In the genomic region with DNA sequence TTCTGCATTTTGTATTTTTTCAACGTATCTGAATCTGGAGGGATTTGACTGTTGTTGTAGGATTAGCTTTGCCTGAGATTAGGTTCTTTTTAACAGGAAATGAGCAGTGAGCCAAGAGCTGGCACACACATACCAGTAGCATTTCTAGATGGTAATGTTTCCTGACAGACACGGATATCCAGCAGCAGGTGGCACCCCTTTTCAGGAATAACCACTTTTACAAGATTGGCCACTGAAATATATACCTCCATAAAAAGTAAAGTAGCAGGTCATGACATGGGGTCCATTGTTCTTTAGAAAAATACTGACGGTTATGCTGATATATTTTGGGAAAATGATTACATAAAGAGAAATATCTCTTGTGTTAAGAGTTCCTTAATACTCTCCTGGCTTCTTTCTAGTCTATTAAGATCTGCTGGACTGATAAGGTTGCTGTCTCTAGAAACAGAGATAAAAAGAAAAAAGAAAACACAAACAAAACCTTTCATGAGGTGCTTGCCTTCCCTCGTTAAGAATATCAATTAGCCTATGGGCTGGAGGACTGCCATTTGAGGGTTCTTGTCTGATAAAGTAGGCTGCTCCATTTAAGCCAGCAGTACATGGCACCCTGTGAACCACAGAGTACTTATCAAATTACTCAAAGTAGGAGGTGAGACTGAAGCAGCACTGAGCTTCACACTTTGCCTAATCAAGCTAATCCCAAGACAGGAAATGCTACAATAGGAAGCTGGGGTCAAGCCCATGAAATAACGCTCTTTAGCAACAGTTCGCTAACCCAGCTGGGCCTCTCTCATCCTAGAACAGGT, we compare ENCODE assay signal across 1 cellular context.
TF ChIP-seq lines count a peak whose summit lies in the region.

No MANE protein-coding gene starts in this region.

TF ChIP-seq in HEK293, 187 proteins besides CTCF, POLR2A, EP300 and RAD21 (continued from another document and continues in another):
- TF ChIP-seq KLF16 (tag by site-specific recombination; IDR thresholded peaks at IDR 0.05) = no peak
- TF ChIP-seq, protein P1, sequence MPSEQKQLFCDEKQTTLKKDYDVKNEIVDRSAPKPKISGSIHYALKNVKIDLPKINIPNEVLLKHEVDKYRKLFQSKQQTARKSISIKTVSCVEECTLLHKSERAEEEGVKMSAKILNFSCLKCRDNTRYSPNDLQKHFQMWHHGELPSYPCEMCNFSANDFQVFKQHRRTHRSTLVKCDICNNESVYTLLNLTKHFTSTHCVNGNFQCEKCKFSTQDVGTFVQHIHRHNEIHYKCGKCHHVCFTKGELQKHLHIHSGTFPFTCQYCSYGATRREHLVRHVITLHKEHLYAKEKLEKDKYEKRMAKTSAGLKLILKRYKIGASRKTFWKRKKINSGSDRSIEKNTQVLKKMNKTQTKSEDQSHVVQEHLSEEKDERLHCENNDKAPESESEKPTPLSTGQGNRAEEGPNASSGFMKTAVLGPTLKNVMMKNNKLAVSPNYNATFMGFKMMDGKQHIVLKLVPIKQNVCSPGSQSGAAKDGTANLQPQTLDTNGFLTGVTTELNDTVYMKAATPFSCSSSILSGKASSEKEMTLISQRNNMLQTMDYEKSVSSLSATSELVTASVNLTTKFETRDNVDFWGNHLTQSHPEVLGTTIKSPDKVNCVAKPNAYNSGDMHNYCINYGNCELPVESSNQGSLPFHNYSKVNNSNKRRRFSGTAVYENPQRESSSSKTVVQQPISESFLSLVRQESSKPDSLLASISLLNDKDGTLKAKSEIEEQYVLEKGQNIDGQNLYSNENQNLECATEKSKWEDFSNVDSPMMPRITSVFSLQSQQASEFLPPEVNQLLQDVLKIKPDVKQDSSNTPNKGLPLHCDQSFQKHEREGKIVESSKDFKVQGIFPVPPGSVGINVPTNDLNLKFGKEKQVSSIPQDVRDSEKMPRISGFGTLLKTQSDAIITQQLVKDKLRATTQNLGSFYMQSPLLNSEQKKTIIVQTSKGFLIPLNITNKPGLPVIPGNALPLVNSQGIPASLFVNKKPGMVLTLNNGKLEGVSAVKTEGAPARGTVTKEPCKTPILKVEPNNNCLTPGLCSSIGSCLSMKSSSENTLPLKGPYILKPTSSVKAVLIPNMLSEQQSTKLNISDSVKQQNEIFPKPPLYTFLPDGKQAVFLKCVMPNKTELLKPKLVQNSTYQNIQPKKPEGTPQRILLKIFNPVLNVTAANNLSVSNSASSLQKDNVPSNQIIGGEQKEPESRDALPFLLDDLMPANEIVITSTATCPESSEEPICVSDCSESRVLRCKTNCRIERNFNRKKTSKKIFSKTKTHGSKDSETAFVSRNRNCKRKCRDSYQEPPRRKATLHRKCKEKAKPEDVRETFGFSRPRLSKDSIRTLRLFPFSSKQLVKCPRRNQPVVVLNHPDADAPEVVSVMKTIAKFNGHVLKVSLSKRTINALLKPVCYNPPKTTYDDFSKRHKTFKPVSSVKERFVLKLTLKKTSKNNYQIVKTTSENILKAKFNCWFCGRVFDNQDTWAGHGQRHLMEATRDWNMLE (tag by site-specific recombination; conservative IDR thresholded peaks at IDR 0.05; ENCODE audit: low read depth) = no peak
- TF ChIP-seq, protein P2, sequence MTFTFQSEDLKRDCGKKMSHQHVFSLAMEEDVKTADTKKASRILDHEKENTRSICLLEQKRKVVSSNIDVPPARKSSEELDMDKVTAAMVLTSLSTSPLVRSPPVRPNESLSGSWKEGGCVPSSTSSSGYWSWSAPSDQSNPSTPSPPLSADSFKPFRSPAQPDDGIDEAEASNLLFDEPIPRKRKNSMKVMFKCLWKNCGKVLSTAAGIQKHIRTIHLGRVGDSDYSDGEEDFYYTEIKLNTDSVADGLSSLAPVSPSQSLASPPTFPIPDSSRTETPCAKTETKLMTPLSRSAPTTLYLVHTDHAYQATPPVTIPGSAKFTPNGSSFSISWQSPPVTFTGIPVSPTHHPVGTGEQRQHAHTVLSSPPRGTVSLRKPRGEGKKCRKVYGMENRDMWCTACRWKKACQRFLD (tag by site-specific recombination; IDR thresholded peaks at IDR 0.05) = no peak
- no peak for TF ChIP-seq KLF1 (tag by site-specific recombination; IDR thresholded peaks at IDR 0.05)
- peak; percentile 79 for TF ChIP-seq OSR2 (tag by site-specific recombination; IDR thresholded peaks at IDR 0.05)
- TF ChIP-seq ZNF747 (tag by site-specific recombination; IDR thresholded peaks at IDR 0.05) = no peak
- TF ChIP-seq ZNF560 (tag by site-specific recombination; IDR thresholded peaks at IDR 0.05; ENCODE audit: borderline replicate concordance) = no peak
- TF ChIP-seq, protein P3, sequence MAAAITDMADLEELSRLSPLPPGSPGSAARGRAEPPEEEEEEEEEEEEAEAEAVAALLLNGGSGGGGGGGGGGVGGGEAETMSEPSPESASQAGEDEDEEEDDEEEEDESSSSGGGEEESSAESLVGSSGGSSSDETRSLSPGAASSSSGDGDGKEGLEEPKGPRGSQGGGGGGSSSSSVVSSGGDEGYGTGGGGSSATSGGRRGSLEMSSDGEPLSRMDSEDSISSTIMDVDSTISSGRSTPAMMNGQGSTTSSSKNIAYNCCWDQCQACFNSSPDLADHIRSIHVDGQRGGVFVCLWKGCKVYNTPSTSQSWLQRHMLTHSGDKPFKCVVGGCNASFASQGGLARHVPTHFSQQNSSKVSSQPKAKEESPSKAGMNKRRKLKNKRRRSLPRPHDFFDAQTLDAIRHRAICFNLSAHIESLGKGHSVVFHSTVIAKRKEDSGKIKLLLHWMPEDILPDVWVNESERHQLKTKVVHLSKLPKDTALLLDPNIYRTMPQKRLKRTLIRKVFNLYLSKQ (tag by site-specific recombination; IDR thresholded peaks at IDR 0.05; ENCODE audit: borderline replicate concordance) = no peak
- TF ChIP-seq, protein P4, sequence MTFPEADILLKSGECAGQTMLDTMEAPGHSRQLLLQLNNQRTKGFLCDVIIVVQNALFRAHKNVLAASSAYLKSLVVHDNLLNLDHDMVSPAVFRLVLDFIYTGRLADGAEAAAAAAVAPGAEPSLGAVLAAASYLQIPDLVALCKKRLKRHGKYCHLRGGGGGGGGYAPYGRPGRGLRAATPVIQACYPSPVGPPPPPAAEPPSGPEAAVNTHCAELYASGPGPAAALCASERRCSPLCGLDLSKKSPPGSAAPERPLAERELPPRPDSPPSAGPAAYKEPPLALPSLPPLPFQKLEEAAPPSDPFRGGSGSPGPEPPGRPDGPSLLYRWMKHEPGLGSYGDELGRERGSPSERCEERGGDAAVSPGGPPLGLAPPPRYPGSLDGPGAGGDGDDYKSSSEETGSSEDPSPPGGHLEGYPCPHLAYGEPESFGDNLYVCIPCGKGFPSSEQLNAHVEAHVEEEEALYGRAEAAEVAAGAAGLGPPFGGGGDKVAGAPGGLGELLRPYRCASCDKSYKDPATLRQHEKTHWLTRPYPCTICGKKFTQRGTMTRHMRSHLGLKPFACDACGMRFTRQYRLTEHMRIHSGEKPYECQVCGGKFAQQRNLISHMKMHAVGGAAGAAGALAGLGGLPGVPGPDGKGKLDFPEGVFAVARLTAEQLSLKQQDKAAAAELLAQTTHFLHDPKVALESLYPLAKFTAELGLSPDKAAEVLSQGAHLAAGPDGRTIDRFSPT (tag by site-specific recombination; IDR thresholded peaks at IDR 0.05) = no peak
- peak; percentile 76; the same call in 1 of the 2 replicates for TF ChIP-seq SCRT1 (tag by site-specific recombination; IDR thresholded peaks at IDR 0.05; ENCODE audit: borderline replicate concordance)
- TF ChIP-seq, protein P5, sequence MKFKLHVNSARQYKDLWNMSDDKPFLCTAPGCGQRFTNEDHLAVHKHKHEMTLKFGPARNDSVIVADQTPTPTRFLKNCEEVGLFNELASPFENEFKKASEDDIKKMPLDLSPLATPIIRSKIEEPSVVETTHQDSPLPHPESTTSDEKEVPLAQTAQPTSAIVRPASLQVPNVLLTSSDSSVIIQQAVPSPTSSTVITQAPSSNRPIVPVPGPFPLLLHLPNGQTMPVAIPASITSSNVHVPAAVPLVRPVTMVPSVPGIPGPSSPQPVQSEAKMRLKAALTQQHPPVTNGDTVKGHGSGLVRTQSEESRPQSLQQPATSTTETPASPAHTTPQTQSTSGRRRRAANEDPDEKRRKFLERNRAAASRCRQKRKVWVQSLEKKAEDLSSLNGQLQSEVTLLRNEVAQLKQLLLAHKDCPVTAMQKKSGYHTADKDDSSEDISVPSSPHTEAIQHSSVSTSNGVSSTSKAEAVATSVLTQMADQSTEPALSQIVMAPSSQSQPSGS (tag by site-specific recombination; IDR thresholded peaks at IDR 0.05; ENCODE audit: low read depth) = no peak
- no peak for TF ChIP-seq ZNF324 (tag by site-specific recombination; IDR thresholded peaks at IDR 0.05)
- TF ChIP-seq ZFP3 (tag by site-specific recombination; IDR thresholded peaks at IDR 0.05; ENCODE audit: low read depth) = no peak
- TF ChIP-seq ZNF274 (IDR thresholded peaks at IDR 0.05; ENCODE audit: low read length) = no peak
- TF ChIP-seq ZNF274 (tag by site-specific recombination; IDR thresholded peaks at IDR 0.05; ENCODE audit: borderline replicate concordance) = no peak
- TF ChIP-seq ZNF76 (tag by site-specific recombination; IDR thresholded peaks at IDR 0.05; ENCODE audit: borderline replicate concordance, low read depth) = no peak
- TF ChIP-seq, protein P6, sequence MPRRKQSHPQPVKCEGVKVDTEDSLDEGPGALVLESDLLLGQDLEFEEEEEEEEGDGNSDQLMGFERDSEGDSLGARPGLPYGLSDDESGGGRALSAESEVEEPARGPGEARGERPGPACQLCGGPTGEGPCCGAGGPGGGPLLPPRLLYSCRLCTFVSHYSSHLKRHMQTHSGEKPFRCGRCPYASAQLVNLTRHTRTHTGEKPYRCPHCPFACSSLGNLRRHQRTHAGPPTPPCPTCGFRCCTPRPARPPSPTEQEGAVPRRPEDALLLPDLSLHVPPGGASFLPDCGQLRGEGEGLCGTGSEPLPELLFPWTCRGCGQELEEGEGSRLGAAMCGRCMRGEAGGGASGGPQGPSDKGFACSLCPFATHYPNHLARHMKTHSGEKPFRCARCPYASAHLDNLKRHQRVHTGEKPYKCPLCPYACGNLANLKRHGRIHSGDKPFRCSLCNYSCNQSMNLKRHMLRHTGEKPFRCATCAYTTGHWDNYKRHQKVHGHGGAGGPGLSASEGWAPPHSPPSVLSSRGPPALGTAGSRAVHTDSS (tag by site-specific recombination; IDR thresholded peaks at IDR 0.05) = no peak
- TF ChIP-seq RBAK (tag by site-specific recombination; IDR thresholded peaks at IDR 0.05) = no peak
- no peak for TF ChIP-seq ZNF16 (tag by site-specific recombination; IDR thresholded peaks at IDR 0.05; ENCODE audit: low read depth)
- TF ChIP-seq ZNF416 (tag by site-specific recombination; IDR thresholded peaks at IDR 0.05) = no peak
- no peak for TF ChIP-seq ZBTB21 (tag by site-specific recombination; IDR thresholded peaks at IDR 0.05)
- TF ChIP-seq, protein P7, sequence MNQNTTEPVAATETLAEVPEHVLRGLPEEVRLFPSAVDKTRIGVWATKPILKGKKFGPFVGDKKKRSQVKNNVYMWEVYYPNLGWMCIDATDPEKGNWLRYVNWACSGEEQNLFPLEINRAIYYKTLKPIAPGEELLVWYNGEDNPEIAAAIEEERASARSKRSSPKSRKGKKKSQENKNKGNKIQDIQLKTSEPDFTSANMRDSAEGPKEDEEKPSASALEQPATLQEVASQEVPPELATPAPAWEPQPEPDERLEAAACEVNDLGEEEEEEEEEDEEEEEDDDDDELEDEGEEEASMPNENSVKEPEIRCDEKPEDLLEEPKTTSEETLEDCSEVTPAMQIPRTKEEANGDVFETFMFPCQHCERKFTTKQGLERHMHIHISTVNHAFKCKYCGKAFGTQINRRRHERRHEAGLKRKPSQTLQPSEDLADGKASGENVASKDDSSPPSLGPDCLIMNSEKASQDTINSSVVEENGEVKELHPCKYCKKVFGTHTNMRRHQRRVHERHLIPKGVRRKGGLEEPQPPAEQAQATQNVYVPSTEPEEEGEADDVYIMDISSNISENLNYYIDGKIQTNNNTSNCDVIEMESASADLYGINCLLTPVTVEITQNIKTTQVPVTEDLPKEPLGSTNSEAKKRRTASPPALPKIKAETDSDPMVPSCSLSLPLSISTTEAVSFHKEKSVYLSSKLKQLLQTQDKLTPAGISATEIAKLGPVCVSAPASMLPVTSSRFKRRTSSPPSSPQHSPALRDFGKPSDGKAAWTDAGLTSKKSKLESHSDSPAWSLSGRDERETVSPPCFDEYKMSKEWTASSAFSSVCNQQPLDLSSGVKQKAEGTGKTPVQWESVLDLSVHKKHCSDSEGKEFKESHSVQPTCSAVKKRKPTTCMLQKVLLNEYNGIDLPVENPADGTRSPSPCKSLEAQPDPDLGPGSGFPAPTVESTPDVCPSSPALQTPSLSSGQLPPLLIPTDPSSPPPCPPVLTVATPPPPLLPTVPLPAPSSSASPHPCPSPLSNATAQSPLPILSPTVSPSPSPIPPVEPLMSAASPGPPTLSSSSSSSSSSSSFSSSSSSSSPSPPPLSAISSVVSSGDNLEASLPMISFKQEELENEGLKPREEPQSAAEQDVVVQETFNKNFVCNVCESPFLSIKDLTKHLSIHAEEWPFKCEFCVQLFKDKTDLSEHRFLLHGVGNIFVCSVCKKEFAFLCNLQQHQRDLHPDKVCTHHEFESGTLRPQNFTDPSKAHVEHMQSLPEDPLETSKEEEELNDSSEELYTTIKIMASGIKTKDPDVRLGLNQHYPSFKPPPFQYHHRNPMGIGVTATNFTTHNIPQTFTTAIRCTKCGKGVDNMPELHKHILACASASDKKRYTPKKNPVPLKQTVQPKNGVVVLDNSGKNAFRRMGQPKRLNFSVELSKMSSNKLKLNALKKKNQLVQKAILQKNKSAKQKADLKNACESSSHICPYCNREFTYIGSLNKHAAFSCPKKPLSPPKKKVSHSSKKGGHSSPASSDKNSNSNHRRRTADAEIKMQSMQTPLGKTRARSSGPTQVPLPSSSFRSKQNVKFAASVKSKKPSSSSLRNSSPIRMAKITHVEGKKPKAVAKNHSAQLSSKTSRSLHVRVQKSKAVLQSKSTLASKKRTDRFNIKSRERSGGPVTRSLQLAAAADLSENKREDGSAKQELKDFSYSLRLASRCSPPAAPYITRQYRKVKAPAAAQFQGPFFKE (tag by site-specific recombination; IDR thresholded peaks at IDR 0.05; ENCODE audit: borderline replicate concordance) = no peak
- TF ChIP-seq GLIS1 (tag by site-specific recombination; IDR thresholded peaks at IDR 0.05) = no peak
- TF ChIP-seq, protein P8, sequence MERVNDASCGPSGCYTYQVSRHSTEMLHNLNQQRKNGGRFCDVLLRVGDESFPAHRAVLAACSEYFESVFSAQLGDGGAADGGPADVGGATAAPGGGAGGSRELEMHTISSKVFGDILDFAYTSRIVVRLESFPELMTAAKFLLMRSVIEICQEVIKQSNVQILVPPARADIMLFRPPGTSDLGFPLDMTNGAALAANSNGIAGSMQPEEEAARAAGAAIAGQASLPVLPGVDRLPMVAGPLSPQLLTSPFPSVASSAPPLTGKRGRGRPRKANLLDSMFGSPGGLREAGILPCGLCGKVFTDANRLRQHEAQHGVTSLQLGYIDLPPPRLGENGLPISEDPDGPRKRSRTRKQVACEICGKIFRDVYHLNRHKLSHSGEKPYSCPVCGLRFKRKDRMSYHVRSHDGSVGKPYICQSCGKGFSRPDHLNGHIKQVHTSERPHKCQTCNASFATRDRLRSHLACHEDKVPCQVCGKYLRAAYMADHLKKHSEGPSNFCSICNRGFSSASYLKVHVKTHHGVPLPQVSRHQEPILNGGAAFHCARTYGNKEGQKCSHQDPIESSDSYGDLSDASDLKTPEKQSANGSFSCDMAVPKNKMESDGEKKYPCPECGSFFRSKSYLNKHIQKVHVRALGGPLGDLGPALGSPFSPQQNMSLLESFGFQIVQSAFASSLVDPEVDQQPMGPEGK (tag by site-specific recombination; IDR thresholded peaks at IDR 0.05) = no peak
- TF ChIP-seq, protein P9, sequence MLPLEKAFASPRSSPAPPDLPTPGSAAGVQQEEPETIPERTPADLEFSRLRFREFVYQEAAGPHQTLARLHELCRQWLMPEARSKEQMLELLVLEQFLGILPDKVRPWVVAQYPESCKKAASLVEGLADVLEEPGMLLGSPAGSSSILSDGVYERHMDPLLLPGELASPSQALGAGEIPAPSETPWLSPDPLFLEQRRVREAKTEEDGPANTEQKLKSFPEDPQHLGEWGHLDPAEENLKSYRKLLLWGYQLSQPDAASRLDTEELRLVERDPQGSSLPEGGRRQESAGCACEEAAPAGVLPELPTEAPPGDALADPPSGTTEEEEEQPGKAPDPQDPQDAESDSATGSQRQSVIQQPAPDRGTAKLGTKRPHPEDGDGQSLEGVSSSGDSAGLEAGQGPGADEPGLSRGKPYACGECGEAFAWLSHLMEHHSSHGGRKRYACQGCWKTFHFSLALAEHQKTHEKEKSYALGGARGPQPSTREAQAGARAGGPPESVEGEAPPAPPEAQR (tag by site-specific recombination; IDR thresholded peaks at IDR 0.05) = no peak
